ENCODE assay signal across 20 cellular contexts in the genomic region with DNA sequence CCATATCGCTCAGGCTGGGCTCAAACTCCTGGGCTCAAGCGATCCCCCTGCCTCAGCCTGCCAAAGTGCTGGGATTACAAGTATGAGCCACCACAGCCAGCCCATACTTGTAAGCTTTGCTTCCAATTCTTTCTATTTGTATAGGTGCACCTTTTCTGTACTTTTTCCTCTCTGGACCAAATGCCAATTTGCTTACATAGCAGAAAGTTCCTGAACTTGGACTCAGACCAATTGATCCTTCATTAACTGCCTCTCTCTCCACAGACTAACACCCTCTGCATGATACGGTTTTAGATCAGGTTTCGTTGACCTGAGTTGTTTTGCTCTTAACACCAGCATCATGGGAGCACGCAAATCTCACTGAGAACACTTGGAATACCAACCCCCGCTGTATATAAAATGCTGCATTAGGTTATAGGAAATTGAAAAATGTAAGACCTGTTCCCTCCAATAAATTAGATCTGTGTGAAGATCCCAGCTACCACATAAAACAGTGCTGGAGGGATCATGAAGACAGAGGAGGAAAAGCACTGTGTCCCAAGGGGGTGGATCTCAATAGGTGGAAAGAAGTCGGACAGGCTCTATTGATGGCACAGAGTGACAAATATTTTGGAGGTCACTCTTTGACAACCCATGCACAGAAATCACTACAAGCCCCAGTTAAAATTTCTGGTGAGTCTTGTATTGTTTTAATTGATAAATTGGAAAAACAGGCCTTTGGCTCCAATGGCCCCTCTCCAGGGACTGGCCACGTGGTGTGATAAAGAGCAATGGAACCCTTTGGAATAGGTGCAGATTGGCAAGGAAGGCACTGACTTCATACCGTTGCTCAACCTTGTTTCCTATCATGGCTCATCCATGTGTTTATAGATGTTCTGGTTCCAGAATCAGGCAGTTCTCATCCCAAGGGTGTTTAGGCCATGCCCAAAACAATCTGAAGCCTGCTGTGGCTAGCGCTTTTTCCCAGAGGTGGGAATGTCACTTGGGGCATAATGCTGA. TPM values are rescaled to one million over a fixed set of nuclear protein-coding genes. Genes with fewer than 3 reads are reported as not detected.
"Had no signal": no experiment of that assay in that cellular context is flagged by ENCODE, and none has a peak within 500 bp of the region (broad histone marks: within the 10 kb centered on the region; RNA-seq: fewer than 3 reads in every experiment).

No MANE protein-coding gene starts in this region.

- H3K36me3 ChIP-seq: gastrocnemius medialis, transverse colon, vagina had no signal

- H3K9me3 ChIP-seq: body of pancreas, gastrocnemius medialis, transverse colon, vagina had no signal

- H3K4me1 ChIP-seq: body of pancreas, transverse colon, vagina had no signal

- H3K27ac ChIP-seq: body of pancreas, transverse colon, vagina had no signal

- DNase-seq: activated CD4-positive, alpha-beta T cell treated with anti-CD3 and anti-CD28 coated beads, Interleukin-2, amount 50 U/mL, for 1 hour; activated CD4-positive, CD25-positive, alpha-beta regulatory T cell; activated CD8-positive, alpha-beta memory T cell treated with anti-CD3 and anti-CD28 coated beads for 24 hours; activated gamma-delta T cell treated with Interleukin-2 at 50 U/mL for 16 hours; amniotic stem cell; body of pancreas; effector CD8-positive, alpha-beta T cell; islet precursor cell; mesendoderm; nucleus accumbens; posterior cingulate gyrus; small intestine; stimulated activated CD4-positive, alpha-beta T cell treated with anti-CD3 and anti-CD28 coated beads, Interleukin-4, amount 100 ng/mL, for 4 hours; stimulated activated CD8-positive, alpha-beta memory T cell treated with anti-CD3 and anti-CD28 coated beads, Interleukin-4, amount 100 ng/mL, for 48 hours; stimulated activated naive CD4-positive, alpha-beta T cell treated with Interleukin-2 at 50 U/mL for 16 hours; substantia nigra; transverse colon had no signal

- H3K27me3 ChIP-seq: body of pancreas, gastrocnemius medialis, transverse colon, vagina had no signal

- FAIRE-seq: small intestine had no signal

- H3K4me3 ChIP-seq: body of pancreas, gastrocnemius medialis, transverse colon, vagina had no signal

- ATAC-seq: body of pancreas; natural killer cell treated with Interleukin-12 subunit alpha and Interleukin-12 subunit beta and Interleukin-15 and Interleukin-18, amount 100 ng/mL, for 72 hours had no signal

RNA-seq across cellular contexts. Expression of gene ISM1, which starts 51.2 kb away (rescaled TPM):
- total RNA-seq: natural killer cell treated with Interleukin-12 subunit alpha and Interleukin-12 subunit beta and Interleukin-15 and Interleukin-18, amount 100 ng/mL, for 72 hours had no signal
